ENCODE assay signal across 11 cellular contexts in the genomic region with DNA sequence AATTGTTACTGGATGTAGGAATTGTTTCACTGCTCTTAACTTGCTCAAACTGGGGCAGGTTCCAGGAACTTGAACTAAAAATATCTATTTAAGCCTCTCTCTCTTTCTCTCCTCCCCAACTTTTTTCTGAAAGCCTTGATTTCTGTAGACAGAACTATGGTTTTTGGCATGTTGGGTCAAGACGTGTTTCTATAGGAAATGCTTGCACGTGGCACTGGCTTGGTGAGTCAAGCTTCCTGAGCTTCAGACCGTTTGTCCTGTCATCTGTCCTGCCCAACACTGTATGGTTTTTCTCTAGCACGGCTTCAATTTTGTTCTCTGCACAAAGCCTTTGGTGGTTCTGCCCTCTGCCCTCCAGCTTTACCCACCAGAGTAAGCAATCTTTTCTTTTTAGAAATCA. TPM values are rescaled to one million over a fixed set of nuclear protein-coding genes. Genes with fewer than 3 reads are reported as not detected.
DNase-seq lines count a peak whose midpoint lies in the region; ATAC-seq and TF ChIP-seq lines count a peak whose summit lies in the region.
"Had no signal": no experiment of that assay in that cellular context is flagged by ENCODE, and none has a peak within 500 bp of the region (broad histone marks: within the 10 kb centered on the region; RNA-seq: fewer than 3 reads in every experiment).

No MANE protein-coding gene starts in this region.

- no peak for ATAC-seq in GM19467 (IDR thresholded peaks at IDR 0.05; ENCODE audit: unreplicated experiment)

- H3K4me3 ChIP-seq in neutrophil (ENCODE audit: low read depth in 1 of 2, low read length in 1 of 2) (no peak overlapping the region), mesendoderm (ENCODE audit: low read length) (no peak overlapping the region)
- H3K4me3 ChIP-seq: tibial nerve had no signal

- H2BK15ac ChIP-seq in mesendoderm (replicated peaks; ENCODE audit: low read depth): no peak overlapping the region

- H3K79me1 ChIP-seq in mesendoderm (ENCODE audit: low read length): no peaks in the 10 kb centered on the region

- peaks cover 16 to 24% of the 10 kb centered on the region in 2 experiments for H3K4me1 ChIP-seq in neutrophil (ENCODE audit: control insufficient read depth in 1 of 2, insufficient read depth in 1 of 2, low read depth in 1 of 2, low read length in 1 of 2)
- H3K4me1 ChIP-seq in mesendoderm (ENCODE audit: control insufficient read depth, low read depth, low read length): no peaks in the 10 kb centered on the region

- H3K79me2 ChIP-seq in mesendoderm (ENCODE audit: control insufficient read depth, insufficient read depth, low read length): no peaks in the 10 kb centered on the region

- H3K9ac ChIP-seq in mesendoderm (ENCODE audit: low read length): no peak overlapping the region

- no peaks in the 10 kb centered on the region for H3K27me3 ChIP-seq in neutrophil
- no peaks in the 10 kb centered on the region for H3K27me3 ChIP-seq in mesendoderm (ENCODE audit: insufficient read depth, low read length, poor library complexity)
- H3K27me3 ChIP-seq: tibial nerve had no signal

- DNase-seq in GDM1 (lab: John Stamatoyannopoulos, UW): peak; percentile 48
- peak; percentile 35 for DNase-seq in RPMI7951 (ENCODE audit: low read depth)
- DNase-seq in dermis microvascular lymphatic vessel endothelial cell (ENCODE audit: low read depth in 2 of 2): peak; percentile 15 to 85
- DNase-seq in mesendoderm: no peak
- DNase-seq in stimulated activated CD4-positive, alpha-beta T cell treated with anti-CD3 and anti-CD28 coated beads, Interleukin-4, amount 100 ng/mL, for 1 hour: no peak
- DNase-seq in mucosa of gallbladder (ENCODE audit: low spot score): no peak
- DNase-seq: activated CD8-positive, alpha-beta memory T cell treated with anti-CD3 and anti-CD28 coated beads, Interleukin-2, amount 50 U/mL, for 48 hours; Calu3 had no signal

- H3K4ac ChIP-seq in mesendoderm (ENCODE audit: low read depth, low read length): no peak overlapping the region

- H2BK120ac ChIP-seq in mesendoderm (ENCODE audit: low read depth, low read length): no peak overlapping the region

- H3K27ac ChIP-seq in neutrophil: peak overlapping the region; percentile 16
- H3K27ac ChIP-seq in mesendoderm (ENCODE audit: low read depth, low read length): no peak overlapping the region
- H3K27ac ChIP-seq: tibial nerve had no signal

- no peak overlapping the region for H3K56ac ChIP-seq in mesendoderm (ENCODE audit: low read length)

- no peak overlapping the region for H4K8ac ChIP-seq in mesendoderm (ENCODE audit: low read depth, low read length)

- H4K5ac ChIP-seq in mesendoderm (ENCODE audit: low read length): no peak overlapping the region

- no CpG with 5 or more reads among the region's 4 CpGs for WGBS in mesendoderm (ENCODE audit: extremely low coverage, insufficient coverage, low lambda C conversion rate)

- no peak overlapping the region for H3K18ac ChIP-seq in mesendoderm (ENCODE audit: low read length)

- H3K23ac ChIP-seq in mesendoderm (ENCODE audit: low read length): no peak overlapping the region

- H3K36me3 ChIP-seq in neutrophil: peaks cover 78% of the 10 kb centered on the region
- peaks cover 9% of the 10 kb centered on the region for H3K36me3 ChIP-seq in mesendoderm (ENCODE audit: control insufficient read depth, insufficient read depth, low read length)

- no peaks in the 10 kb centered on the region for H3K9me3 ChIP-seq in neutrophil
- H3K9me3 ChIP-seq: tibial nerve had no signal

- H3K4me2 ChIP-seq in mesendoderm (ENCODE audit: low read length): no peak overlapping the region

- no peak overlapping the region for H2AK5ac ChIP-seq in mesendoderm (ENCODE audit: low read length)

- TF ChIP-seq CTCF in neutrophil (IDR thresholded peaks at IDR 0.05): no peak

- no peak overlapping the region for H2BK5ac ChIP-seq in mesendoderm (ENCODE audit: low read length)

RNA-seq across cellular contexts. Expression of a gene that starts 13.5 kb away (rescaled TPM):
- 26.0 and 27.6 TPM in 2 replicates for total RNA-seq in RPMI7951 (2014; rRNA removed; shearing (Covaris generic))
- 13.4 and 19.2 TPM in 2 replicates for total RNA-seq in dermis microvascular lymphatic vessel endothelial cell
- polyA plus RNA-seq in mesendoderm (2013, experiment 1 of 2): 21.1 TPM
- polyA plus RNA-seq in mesendoderm (2013, experiment 2 of 2): 20.6 TPM
- 21.8 TPM for total RNA-seq in mucosa of gallbladder

RNA-seq across cellular contexts. Expression of a gene that starts 13.5 kb away (rescaled TPM):
- total RNA-seq in RPMI7951 (2014; rRNA removed; shearing (Covaris generic)): 43.3 and 48.1 TPM in 2 replicates
- total RNA-seq in dermis microvascular lymphatic vessel endothelial cell: 21.6 and 22.2 TPM in 2 replicates
- 19.8 TPM for polyA plus RNA-seq in mesendoderm (2013, experiment 1 of 2)
- 20.5 TPM for polyA plus RNA-seq in mesendoderm (2013, experiment 2 of 2)
- total RNA-seq in mucosa of gallbladder: 13.1 TPM

Comparison
In these comparisons a context has a peak if more than half of its experiments do, and no peak if none do; other contexts are left out.
1. DNase-seq: peak in GDM1 (single experiment), RPMI7951 (single experiment) and dermis microvascular lymphatic vessel endothelial cell (2 of 2); none in mesendoderm (single experiment), stimulated activated CD4-positive, alpha-beta T cell treated with anti-CD3 and anti-CD28 coated beads, Interleukin-4, amount 100 ng/mL, for 1 hour (single experiment) and mucosa of gallbladder (single experiment).